ENCODE assay signal across 32 cellular contexts in genomic region chr6:35933844-35934243, GRCh38.
"Had no signal": no experiment of that assay in that cellular context is flagged by ENCODE, and none has a peak within 500 bp of the region (broad histone marks: within the 10 kb centered on the region; RNA-seq: fewer than 3 reads in every experiment).

No MANE protein-coding gene starts in this region.

- H3K36me3 Mint-ChIP-seq: activated CD4-positive, alpha-beta memory T cell treated with anti-CD3 and anti-CD28 coated beads for 36 hours; activated CD8-positive, alpha-beta memory T cell treated with anti-CD3 and anti-CD28 coated beads, Interleukin-2, amount 10 ng/mL, durations not matched to agents 7 days and 5 days; brain; T-cell had no signal

- H3K4me1 ChIP-seq: ascending aorta, breast epithelium, colonic mucosa had no signal

- H3K36me3 ChIP-seq: ascending aorta, breast epithelium, cardiac muscle cell, colonic mucosa had no signal

- H3K9me3 ChIP-seq: ascending aorta, breast epithelium, colonic mucosa had no signal

- H3K4me1 Mint-ChIP-seq: activated CD4-positive, alpha-beta T cell treated with anti-CD3 and anti-CD28 coated beads for 36 hours; activated CD4-positive, alpha-beta T cell treated with anti-CD3 and anti-CD28 coated beads, Interleukin-2, amount 10 ng/mL, durations not matched to agents 24 days and 14 days; activated CD8-positive, alpha-beta memory T cell treated with anti-CD3 and anti-CD28 coated beads, Interleukin-2, amount 10 ng/mL, durations not matched to agents 7 days and 5 days; T-cell had no signal

- H3K4me3 Mint-ChIP-seq: activated CD4-positive, alpha-beta memory T cell treated with anti-CD3 and anti-CD28 coated beads for 36 hours; activated CD4-positive, alpha-beta T cell treated with anti-CD3 and anti-CD28 coated beads for 36 hours; activated CD4-positive, alpha-beta T cell treated with anti-CD3 and anti-CD28 coated beads, Interleukin-2, amount 10 ng/mL, durations not matched to agents 24 days and 14 days; activated CD8-positive, alpha-beta memory T cell treated with anti-CD3 and anti-CD28 coated beads, Interleukin-2, amount 10 ng/mL, durations not matched to agents 7 days and 5 days; activated CD8-positive, alpha-beta T cell treated with anti-CD3 and anti-CD28 coated beads, Interleukin-2, amount 10 ng/mL, durations not matched to agents 7 days and 5 days; activated naive CD4-positive, alpha-beta T cell treated with anti-CD3 and anti-CD28 coated beads, Interleukin-2, amount 10 ng/mL, durations not matched to agents 7 days and 5 days; activated naive CD8-positive, alpha-beta T cell treated with anti-CD3 and anti-CD28 coated beads, Interleukin-2, amount 10 ng/mL, durations not matched to agents 7 days and 5 days; brain; T-cell; T-helper 1 cell treated with Interleukin-12 subunit alpha and Interleukin-12 subunit beta and Interleukin-4 antibody, amounts not matched to agents 30 μg/mL and 1 μg/mL, for 36 hours had no signal

- H3K27ac Mint-ChIP-seq: activated CD4-positive, alpha-beta memory T cell treated with anti-CD3 and anti-CD28 coated beads for 36 hours; activated CD4-positive, alpha-beta T cell treated with anti-CD3 and anti-CD28 coated beads for 36 hours; activated CD4-positive, alpha-beta T cell treated with anti-CD3 and anti-CD28 coated beads, Interleukin-2, amount 10 ng/mL, durations not matched to agents 24 days and 14 days; activated CD8-positive, alpha-beta memory T cell treated with anti-CD3 and anti-CD28 coated beads, Interleukin-2, amount 10 ng/mL, durations not matched to agents 7 days and 5 days; activated CD8-positive, alpha-beta T cell treated with anti-CD3 and anti-CD28 coated beads, Interleukin-2, amount 10 ng/mL, durations not matched to agents 7 days and 5 days; activated naive CD4-positive, alpha-beta T cell treated with anti-CD3 and anti-CD28 coated beads, Interleukin-2, amount 10 ng/mL, durations not matched to agents 7 days and 5 days; activated naive CD4-positive, alpha-beta T cell treated with anti-CD3 and anti-CD28 coated beads, Interleukin-2, amount 50 U/mL, for 72 hours; activated naive CD8-positive, alpha-beta T cell treated with anti-CD3 and anti-CD28 coated beads, Interleukin-2, amount 10 ng/mL, durations not matched to agents 7 days and 5 days; brain; T-cell; T-helper 1 cell treated with Interleukin-12 subunit alpha and Interleukin-12 subunit beta and Interleukin-4 antibody, amounts not matched to agents 30 μg/mL and 1 μg/mL, for 36 hours had no signal

- ATAC-seq: activated CD4-positive, alpha-beta T cell treated with anti-CD3 and anti-CD28 coated beads for 36 hours; activated CD8-positive, alpha-beta memory T cell treated with anti-CD3 and anti-CD28 coated beads, Interleukin-2, amount 10 ng/mL, durations not matched to agents 7 days and 5 days; activated CD8-positive, alpha-beta T cell treated with anti-CD3 and anti-CD28 coated beads, Interleukin-2, amount 10 ng/mL, durations not matched to agents 7 days and 5 days; activated naive CD4-positive, alpha-beta T cell treated with anti-CD3 and anti-CD28 coated beads, Interleukin-2, amount 50 U/mL, for 72 hours; esophagus mucosa; T-cell had no signal

- DNase-seq: activated CD4-positive, alpha-beta memory T cell treated with anti-CD3 and anti-CD28 coated beads for 36 hours; activated CD4-positive, alpha-beta T cell treated with anti-CD3 and anti-CD28 coated beads for 36 hours; activated CD4-positive, alpha-beta T cell treated with anti-CD3 and anti-CD28 coated beads, Interleukin-2, amount 10 ng/mL, durations not matched to agents 24 days and 14 days; activated CD4-positive, CD25-positive, alpha-beta regulatory T cell; activated CD4-positive, CD25-positive, alpha-beta regulatory T cell treated with anti-CD3 and anti-CD28 coated beads, Interleukin-2, amount 50 U/mL, for 72 hours; activated CD8-positive, alpha-beta memory T cell treated with anti-CD3 and anti-CD28 coated beads, Interleukin-2, amount 10 ng/mL, durations not matched to agents 7 days and 5 days; activated CD8-positive, alpha-beta memory T cell treated with anti-CD3 and anti-CD28 coated beads, Interleukin-2, amount 50 U/mL, for 4 hours; activated CD8-positive, alpha-beta T cell treated with anti-CD3 and anti-CD28 coated beads, Interleukin-2, amount 10 ng/mL, durations not matched to agents 7 days and 5 days; activated gamma-delta T cell; activated naive CD4-positive, alpha-beta T cell; activated naive CD4-positive, alpha-beta T cell treated with anti-CD3 and anti-CD28 coated beads, Interleukin-2, amount 10 ng/mL, durations not matched to agents 7 days and 5 days; activated naive CD8-positive, alpha-beta T cell treated with anti-CD3 and anti-CD28 coated beads, Interleukin-2, amount 10 ng/mL, durations not matched to agents 7 days and 5 days; activated T-cell treated with anti-CD3 and anti-CD28 coated beads, Interleukin-2, amount 50 U/mL, for 1 hour; activated T-cell treated with anti-CD3 and anti-CD28 coated beads, Interleukin-2, amount 50 U/mL, for 48 hours; central memory CD4-positive, alpha-beta T cell; cerebellar nuclear complex; colonic mucosa; effector CD8-positive, alpha-beta T cell; foreskin fibroblast; head of caudate nucleus; T-cell; T-helper 9 cell had no signal

- FAIRE-seq: endometrium, endothelial cell of umbilical vein, frontal cortex had no signal

- H3K27ac ChIP-seq: ascending aorta, breast epithelium, cardiac muscle cell, colonic mucosa had no signal

- H3K27me3 ChIP-seq: ascending aorta, breast epithelium, colonic mucosa had no signal

- H3K27me3 Mint-ChIP-seq: activated CD4-positive, alpha-beta memory T cell treated with anti-CD3 and anti-CD28 coated beads for 36 hours; activated CD4-positive, alpha-beta T cell treated with anti-CD3 and anti-CD28 coated beads for 36 hours had no signal

- H3K4me3 ChIP-seq: ascending aorta, breast epithelium, cardiac muscle cell, colonic mucosa had no signal

- H3K9me3 Mint-ChIP-seq: activated CD4-positive, alpha-beta memory T cell treated with anti-CD3 and anti-CD28 coated beads for 36 hours had no signal
